ENCODE assay signal across 18 cellular contexts in the genomic region with DNA sequence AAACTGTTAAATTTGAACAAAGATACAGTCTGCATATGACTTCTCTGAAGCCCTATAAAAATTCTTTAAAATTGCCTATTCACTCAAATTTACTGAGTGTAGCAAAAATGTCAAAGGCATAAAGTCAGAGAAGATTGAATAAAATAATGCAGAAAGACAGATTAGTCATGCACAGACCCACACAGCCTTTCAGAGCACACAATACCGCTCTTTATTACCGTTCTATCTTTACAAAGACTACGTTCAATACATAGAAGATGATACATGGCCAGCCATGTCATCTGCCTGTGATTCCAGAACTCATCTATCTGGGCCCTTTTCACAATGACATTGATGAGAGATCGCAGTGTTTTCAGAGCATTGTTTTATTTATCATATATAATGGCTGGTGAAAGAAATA.
"Had no signal": no experiment of that assay in that cellular context is flagged by ENCODE, and none has a peak within 500 bp of the region (broad histone marks: within the 10 kb centered on the region; RNA-seq: fewer than 3 reads in every experiment).

No MANE protein-coding gene starts in this region.

- H3K4me1 ChIP-seq: adrenal gland, heart left ventricle, right atrium auricular region, suprapubic skin had no signal

- H3K36me3 ChIP-seq: adrenal gland, heart left ventricle, right atrium auricular region, suprapubic skin had no signal

- H3K27me3 ChIP-seq: adrenal gland, heart left ventricle, right atrium auricular region, suprapubic skin had no signal

- H3K9me3 ChIP-seq: adrenal gland, heart left ventricle, right atrium auricular region, suprapubic skin had no signal

- DNase-seq: activated CD4-positive, alpha-beta T cell treated with anti-CD3 and anti-CD28 coated beads, Interleukin-2, amount 50 U/mL, for 48 hours; activated CD4-positive, CD25-positive, alpha-beta regulatory T cell treated with anti-CD3 and anti-CD28 coated beads, Interleukin-2, amount 50 U/mL, for 72 hours; activated gamma-delta T cell; adrenal gland; dermis blood vessel endothelial cell; effector memory CD8-positive, alpha-beta T cell; foreskin fibroblast; heart left ventricle; left cardiac atrium; occipital lobe; stimulated activated CD4-positive, alpha-beta T cell treated with anti-CD3 and anti-CD28 coated beads, Interleukin-12 subunit alpha, Interleukin-12 subunit beta, amount 100 ng/mL, for 4 hours; stimulated activated CD4-positive, alpha-beta T cell treated with anti-CD3 and anti-CD28 coated beads, Interleukin-1b, Interleukin-23, amount 100 ng/mL, for 48 hours; stimulated activated naive CD4-positive, alpha-beta T cell treated with Interleukin-2 at 50 U/mL for 16 hours; T-helper 17 cell had no signal

- ATAC-seq: effector memory CD8-positive, alpha-beta T cell; heart left ventricle; left cardiac atrium; natural killer cell treated with Interleukin-12 subunit alpha and Interleukin-12 subunit beta and Interleukin-15 and Interleukin-18, amount 100 ng/mL, for 72 hours; T-helper 17 cell had no signal

- H3K4me3 ChIP-seq: adrenal gland, heart left ventricle, right atrium auricular region, suprapubic skin had no signal

- H3K27ac ChIP-seq: adrenal gland, heart left ventricle, right atrium auricular region, suprapubic skin, VCaP had no signal
